Comparison of ENCODE assay signal across 10 cellular contexts in genomic region chr1:156083800-156084790, GRCh38. TPM values are rescaled to one million over a fixed set of nuclear protein-coding genes. Genes with fewer than 3 reads are reported as not detected.
DNase-seq lines count a peak whose midpoint lies in the region; TF ChIP-seq lines count a peak whose summit lies in the region.
"Had no signal": no experiment of that assay in that cellular context is flagged by ENCODE, and none has a peak within 500 bp of the region (broad histone marks: within the 10 kb centered on the region; RNA-seq: fewer than 3 reads in every experiment).

No MANE protein-coding gene starts in this region.

- no peak for TF ChIP-seq POLR2A in sigmoid colon (IDR thresholded peaks at IDR 0.05)
- no peak for TF ChIP-seq POLR2A in tibial nerve (IDR thresholded peaks at IDR 0.05)

- H2AFZ ChIP-seq in neuron (ENCODE audit: low read depth, low read length): no peak overlapping the region

- H3K27me3 Mint-ChIP-seq in dendritic cell treated with granulocyte-macrophage colony-stimulating factor and Interleukin-4, amounts not matched to agents 40 ng/mL and 50 ng/mL, for 4 days: peaks cover 67% of the 10 kb centered on the region

- peaks cover 47% of the 10 kb centered on the region for H3K4me1 Mint-ChIP-seq in dendritic cell treated with granulocyte-macrophage colony-stimulating factor and Interleukin-4, amounts not matched to agents 40 ng/mL and 50 ng/mL, for 4 days (ENCODE audit: low read depth)

- H3K27me3 ChIP-seq in neuron (ENCODE audit: insufficient read depth, low read length) (no peaks in the 10 kb centered on the region), MG63 (no peaks in the 10 kb centered on the region), sigmoid colon (no peaks in the 10 kb centered on the region), tibial nerve (no peaks in the 10 kb centered on the region)

- H3K4me1 ChIP-seq in neuron (ENCODE audit: insufficient read depth, low read length) (peaks cover 42% of the 10 kb centered on the region), sigmoid colon (peaks cover 0 to 38% (median 25%) of the 10 kb centered on the region in 4 donors), tibial nerve (peaks cover 0 to 37% (median 11%) of the 10 kb centered on the region in 4 donors)

- no peaks in the 10 kb centered on the region for H3K9me3 Mint-ChIP-seq in dendritic cell treated with granulocyte-macrophage colony-stimulating factor and Interleukin-4, amounts not matched to agents 40 ng/mL and 50 ng/mL, for 4 days

- H3K4me3 ChIP-seq in neuron (ENCODE audit: low read length) (peak overlapping the region; percentile 98), MG63 (no peak overlapping the region; the same call in 1 of the 2 replicates), sigmoid colon (no peak overlapping the region), tibial nerve (peak overlapping the region in 1 of 4 donors; percentile 84)

- WGBS in sigmoid colon, 2 donors: 62 to 69% methylated on average over 7 of the region's 7 CpGs
- 48 to 56% methylated on average over 7 of the region's 7 CpGs for WGBS in tibial nerve, 2 donors

- TF ChIP-seq EP300 in sigmoid colon (IDR thresholded peaks at IDR 0.05) (no peak), tibial nerve (IDR thresholded peaks at IDR 0.05) (no peak)

- peak overlapping the region; percentile 94 for H3K27ac Mint-ChIP-seq in dendritic cell treated with granulocyte-macrophage colony-stimulating factor and Interleukin-4, amounts not matched to agents 40 ng/mL and 50 ng/mL, for 4 days

- no peak for TF ChIP-seq CTCF in sigmoid colon (IDR thresholded peaks at IDR 0.05)
- no peak for TF ChIP-seq CTCF in tibial nerve (IDR thresholded peaks at IDR 0.05)

- DNase-seq in NCI-H82 (lab: John Stamatoyannopoulos, UW) (peak; percentile 79), NCI-H82 treated with DMSO at 0.1 percent for 48 hours (lab: John Stamatoyannopoulos, UW; ENCODE audit: unreplicated experiment) (no peak), MV-4-11 (lab: John Stamatoyannopoulos, UW) (peak; percentile 78), MG63 (no peak), sigmoid colon (no peak), tibial nerve (ENCODE audit: low spot score in 2 of 2) (no peak)

- no peak overlapping the region for H3K27ac ChIP-seq in sigmoid colon
- H3K27ac ChIP-seq in tibial nerve: no peak overlapping the region
- H3K27ac ChIP-seq: HL-60 had no signal

- intact Hi-C loops in dendritic cell treated with granulocyte-macrophage colony-stimulating factor and Interleukin-4, amounts not matched to agents 40 ng/mL and 50 ng/mL, for 4 days (cut with micrococcal nuclease): loop anchor here (2.0 to 5.0 kb wide), 2 partner anchors 29 to 107 kb away; partner anchors contain the start of genes ARHGEF2 and LAMTOR2
- intact Hi-C loops in sigmoid colon (cut with DNase I): loop anchor here (2.0 kb wide), 1 partner anchor 29 kb away; the partner anchor contains the start of gene LAMTOR2

- peaks cover 54% of the 10 kb centered on the region for H3K36me3 Mint-ChIP-seq in dendritic cell treated with granulocyte-macrophage colony-stimulating factor and Interleukin-4, amounts not matched to agents 40 ng/mL and 50 ng/mL, for 4 days (ENCODE audit: low read depth)

- H3K36me3 ChIP-seq in neuron (ENCODE audit: insufficient read depth, low read length) (peaks cover 11% of the 10 kb centered on the region), MG63 (no peaks in the 10 kb centered on the region), sigmoid colon (no peaks in the 10 kb centered on the region), tibial nerve (no peaks in the 10 kb centered on the region)

- H3K9me3 ChIP-seq in neuron (ENCODE audit: low read length) (no peaks in the 10 kb centered on the region), MG63 (no peaks in the 10 kb centered on the region), sigmoid colon (no peaks in the 10 kb centered on the region), tibial nerve (no peaks in the 10 kb centered on the region)

- peak overlapping the region; percentile 96 for H3K4me3 Mint-ChIP-seq in dendritic cell treated with granulocyte-macrophage colony-stimulating factor and Interleukin-4, amounts not matched to agents 40 ng/mL and 50 ng/mL, for 4 days

RNA-seq across cellular contexts. Expression of gene MEX3A, which starts 1.8 kb away (rescaled TPM):
- 2.3 and 2.7 TPM in 2 replicates for total RNA-seq in MG63 (2014; rRNA removed; shearing (Covaris generic); ENCODE audit: low replicate concordance)
- total RNA-seq in sigmoid colon (under 1 TPM; 0.27 to 0.36 (median 0.30) TPM), tibial nerve (1 to 10 TPM in 1 of 4 donors, under 1 TPM in 3; under 0.01 to 1.2 (median 0.43) TPM)
- polyA plus RNA-seq in sigmoid colon: 1 to 10 TPM in 1 of 3 donors, under 1 TPM in 2; 0.23 to 1.5 (median 0.60) TPM

RNA-seq across cellular contexts. Expression of gene RAB25, which starts 23.1 kb away (rescaled TPM):
- total RNA-seq in MG63 (2014; rRNA removed; shearing (Covaris generic); ENCODE audit: low replicate concordance): not detected in 2 replicates
- not detected for total RNA-seq in sigmoid colon
- polyA plus RNA-seq in sigmoid colon: 100 to 1,000 TPM; 187 to 237 (median 201) TPM
- not detected for total RNA-seq in tibial nerve
- total RNA-seq: T-helper 2 cell treated with Interferon-gamma antibody and Interleukin-4, amounts not matched to agents 100 ng/mL and 5 ng/mL, for 36 hours had no signal

RNA-seq across cellular contexts. Expression of gene LAMTOR2, which starts 29.5 kb away (rescaled TPM):
- 5.8 and 16.9 TPM in 2 replicates for total RNA-seq in MG63 (2014; rRNA removed; shearing (Covaris generic); ENCODE audit: low replicate concordance)
- 10 to 100 TPM; 55.4 to 86.4 (median 71.3) TPM for total RNA-seq in sigmoid colon
- polyA plus RNA-seq in sigmoid colon: 100 to 1,000 TPM; 142 to 245 (median 199) TPM
- total RNA-seq in tibial nerve: 10 to 100 TPM; 32.6 to 51.8 (median 47.8) TPM

RNA-seq across cellular contexts. Expression of gene LMNA, which starts 30.4 kb away (rescaled TPM):
- total RNA-seq in MG63 (2014; rRNA removed; shearing (Covaris generic); ENCODE audit: low replicate concordance): 1,337 and 1,568 TPM in 2 replicates
- 100 to 1,000 TPM; 129 to 241 (median 196) TPM for total RNA-seq in sigmoid colon
- polyA plus RNA-seq in sigmoid colon: 100 to 1,000 TPM; 108 to 229 (median 142) TPM
- total RNA-seq in tibial nerve: 100 to 1,000 TPM; 371 to 501 (median 419) TPM

RNA-seq across cellular contexts. Expression of gene UBQLN4, which starts 30.5 kb away (rescaled TPM):
- 29.3 and 40.3 TPM in 2 replicates for total RNA-seq in MG63 (2014; rRNA removed; shearing (Covaris generic); ENCODE audit: low replicate concordance)
- total RNA-seq in sigmoid colon: 10 to 100 TPM; 13.9 to 23.6 (median 19.8) TPM
- polyA plus RNA-seq in sigmoid colon: 10 to 100 TPM; 11.4 to 21.5 (median 14.8) TPM
- total RNA-seq in tibial nerve: 10 to 100 TPM; 19.5 to 32.1 (median 22.8) TPM

Comparison
In these comparisons a context has a peak if more than half of its experiments do, and no peak if none do; other contexts are left out.
1. DNase-seq: peak in NCI-H82 (single experiment) and MV-4-11 (single experiment); none in NCI-H82 treated with DMSO at 0.1 percent for 48 hours (single experiment), MG63 (single experiment), sigmoid colon (single experiment) and tibial nerve (0 of 2).